20 cellular contexts compared by ENCODE assay signal in genomic region chr9:33246269-33246860, GRCh38. TPM values are rescaled to one million over a fixed set of nuclear protein-coding genes. Genes with fewer than 3 reads are reported as not detected.
A peak's percentile ranks its signal among the peaks of the same experiment; 100 is the strongest.
DNase-seq lines count a peak whose midpoint lies in the region; ATAC-seq and TF ChIP-seq lines count a peak whose summit lies in the region.
"Had no signal": no experiment of that assay in that cellular context is flagged by ENCODE, and none has a peak within 500 bp of the region (broad histone marks: within the 10 kb centered on the region; RNA-seq: fewer than 3 reads in every experiment).

No MANE protein-coding gene starts in this region.

- H2AFZ ChIP-seq in GM23338 = no peak overlapping the region
- no peak overlapping the region for H2AFZ ChIP-seq in PC-3 (ENCODE audit: low read length)

- intact Hi-C loops in PC-3 (cut with micrococcal nuclease) = no loop called here

- CTCF ChIA-PET in PC-3 (lab: Charles Lee) = no interaction called here

- H3K27me3 Mint-ChIP-seq in GM23338 (ENCODE audit: insufficient read depth, low read depth, poor library complexity) = peaks cover 10% of the 10 kb centered on the region
- H3K27me3 Mint-ChIP-seq: IgD-negative memory B cell had no signal

- H3K4me3 ChIP-seq in GM23338 (no peak overlapping the region), PC-3 (ENCODE audit: low read length) (no peak overlapping the region)
- H3K4me3 ChIP-seq: BLaER1 had no signal

- ATAC-seq in GM23338 (no peak), PC-3 (no peak)
- ATAC-seq: HepG2 had no signal

- H3K9me3 Mint-ChIP-seq in GM23338 = no peaks in the 10 kb centered on the region; the same call in 2 of the 3 replicates
- H3K9me3 Mint-ChIP-seq: CD4-positive, alpha-beta memory T cell; IgD-negative memory B cell had no signal

- H3K4me1 ChIP-seq in GM23338 (ENCODE audit: insufficient read depth) = no peaks in the 10 kb centered on the region
- no peaks in the 10 kb centered on the region for H3K4me1 ChIP-seq in PC-3 (ENCODE audit: insufficient read depth, low read length)

- H3K4me2 ChIP-seq in GM23338 (no peak overlapping the region), PC-3 (ENCODE audit: low read length) (no peak overlapping the region)
- H3K4me2 ChIP-seq: BLaER1 had no signal

- no peaks in the 10 kb centered on the region for H3F3A ChIP-seq in GM23338 (replicated peaks; ENCODE audit: low read depth)
- H3F3A ChIP-seq in PC-3 (ENCODE audit: low read length, unreplicated experiment) = no peaks in the 10 kb centered on the region

- no peaks in the 10 kb centered on the region for H3K9me3 ChIP-seq in PC-3 (ENCODE audit: low read length)
- H3K9me3 ChIP-seq: BLaER1 had no signal

- no peak for TF ChIP-seq CTCF in GM23338 (conservative IDR thresholded peaks at IDR 0.05; ENCODE audit: low read depth in 2 of 2)
- TF ChIP-seq CTCF in PC-3 (conservative IDR thresholded peaks at IDR 0.05; ENCODE audit: low read depth, low read length) = no peak

- POLR2A ChIA-PET in PC-3 (lab: Charles Lee; ENCODE audit: unreplicated experiment) = no interaction called here

- no peaks in the 10 kb centered on the region for H3K9me2 ChIP-seq in GM23338 (ENCODE audit: insufficient read depth)
- no peaks in the 10 kb centered on the region for H3K9me2 ChIP-seq in PC-3 (replicated peaks; ENCODE audit: low read length)

- H3K36me3 ChIP-seq in GM23338 (ENCODE audit: insufficient read depth) (no peaks in the 10 kb centered on the region), PC-3 (ENCODE audit: low read depth, low read length) (no peaks in the 10 kb centered on the region)

- H3K27ac ChIP-seq in GM23338 (ENCODE audit: low read depth) (no peak overlapping the region), PC-3 (ENCODE audit: low read length) (no peak overlapping the region)
- H3K27ac ChIP-seq: BLaER1 had no signal

- H3K36me3 Mint-ChIP-seq in GM23338 (ENCODE audit: low read depth) = no peaks in the 10 kb centered on the region; the same call in 2 of the 3 replicates

- H3K4me1 Mint-ChIP-seq in GM23338 = no peaks in the 10 kb centered on the region
- H3K4me1 Mint-ChIP-seq: CD4-positive, alpha-beta memory T cell had no signal

- H3K27ac Mint-ChIP-seq in GM23338 = 0 out of 2 replicates have a peak overlapping the region, but pooled peaks have one; percentile 2
- H3K27ac Mint-ChIP-seq: CD4-positive, alpha-beta memory T cell had no signal

- H4K20me1 ChIP-seq in GM23338 (replicated peaks; ENCODE audit: insufficient read depth) (no peaks in the 10 kb centered on the region), PC-3 (ENCODE audit: low read length) (no peaks in the 10 kb centered on the region)
- H4K20me1 ChIP-seq: BLaER1 had no signal

- DNase-seq in activated CD8-positive, alpha-beta memory T cell treated with anti-CD3 and anti-CD28 coated beads, Interleukin-2, amount 50 U/mL, for 48 hours = peak; percentile 39
- no peak for DNase-seq in activated CD8-positive, alpha-beta memory T cell treated with anti-CD3 and anti-CD28 coated beads, Interleukin-2, amount 50 U/mL, for 4 hours
- DNase-seq in GM23338 (ENCODE audit: low spot score) (no peak), mesenteric fat pad (ENCODE audit: low spot score) (peak; percentile 64), ecto neural progenitor cell (ENCODE audit: low spot score) (no peak), PC-3 (no peak), activated gamma-delta T cell treated with Interleukin-2 at 50 U/mL for 16 hours (no peak)
- DNase-seq: 8988T; CD4-positive, alpha-beta memory T cell; DMS79; GDM1; GOT3; H7 had no signal

- no peak overlapping the region for H3K4me3 Mint-ChIP-seq in GM23338
- H3K4me3 Mint-ChIP-seq: CD14-positive monocyte; CD4-positive, alpha-beta memory T cell; IgD-negative memory B cell had no signal

- BruUV-seq in PC-3 (replicated peaks; lab: Mats Ljungman, UMichigan) = no TSS peak

- H3K79me2 ChIP-seq in GM23338 (replicated peaks; ENCODE audit: insufficient read depth) (no peaks in the 10 kb centered on the region), PC-3 (ENCODE audit: low read length) (no peaks in the 10 kb centered on the region)

- H3K9ac ChIP-seq in PC-3 (ENCODE audit: low read length) = no peak overlapping the region
- H3K9ac ChIP-seq: BLaER1 had no signal

- H3K27me3 ChIP-seq in GM23338 (ENCODE audit: insufficient read depth) (no peaks in the 10 kb centered on the region), PC-3 (ENCODE audit: low read length) (no peaks in the 10 kb centered on the region)
- H3K27me3 ChIP-seq: BLaER1 had no signal

TF ChIP-seq in GM23338, 12 proteins besides CTCF, POLR2A, EP300 and RAD21 (continues in another document):
- no peak for TF ChIP-seq JUNB (IDR thresholded peaks at IDR 0.05; ENCODE audit: unreplicated experiment)
- TF ChIP-seq ZNF114 (CRISPR knock-in tag; IDR thresholded peaks at IDR 0.05) = no peak
- TF ChIP-seq CREB1 (CRISPR knock-in tag; IDR thresholded peaks at IDR 0.05; ENCODE audit: low read depth) = no peak
- TF ChIP-seq REST (IDR thresholded peaks at IDR 0.05; ENCODE audit: unreplicated experiment) = no peak

RNA-seq across cellular contexts. Expression of gene SPINK4, which starts 6.4 kb away (rescaled TPM):
- total RNA-seq in GM23338 (2014; rRNA removed; shearing (Covaris generic)) = not detected in 2 replicates
- not detected in 2 replicates for polyA plus RNA-seq in GM23338 (2016; fragmentation: Nextera tagmentation; extraction: Ambion mirVana)
- total RNA-seq in mesenteric fat pad (not detected), PC-3 (2014; rRNA removed) (not detected in 2 replicates)
- total RNA-seq: A673; CD4-positive, alpha-beta memory T cell; Daoy; H7 had no signal
- polyA plus RNA-seq: AG04450; CD14-positive monocyte; CD4-positive, alpha-beta memory T cell; IgD-negative memory B cell had no signal

RNA-seq across cellular contexts. Expression of gene BAG1, which starts 18.1 kb away (rescaled TPM):
- 44.0 and 55.4 TPM in 2 replicates for total RNA-seq in GM23338 (2014; rRNA removed; shearing (Covaris generic))
- polyA plus RNA-seq in GM23338 (2016; fragmentation: Nextera tagmentation; extraction: Ambion mirVana) = 39.2 and 44.7 TPM in 2 replicates
- total RNA-seq in mesenteric fat pad (131 TPM), PC-3 (2014; rRNA removed) (103 and 132 TPM in 2 replicates)

RNA-seq across cellular contexts. Expression of gene CHMP5, which starts 18.5 kb away (rescaled TPM):
- 30.9 and 33.4 TPM in 2 replicates for total RNA-seq in GM23338 (2014; rRNA removed; shearing (Covaris generic))
- 68.5 and 77.8 TPM in 2 replicates for polyA plus RNA-seq in GM23338 (2016; fragmentation: Nextera tagmentation; extraction: Ambion mirVana)
- total RNA-seq in mesenteric fat pad (52.0 TPM), PC-3 (2014; rRNA removed) (64.2 and 65.0 TPM in 2 replicates)

RNA-seq across cellular contexts. Expression of gene NFX1, which starts 44.0 kb away (rescaled TPM):
- total RNA-seq in GM23338 (2014; rRNA removed; shearing (Covaris generic)) = 26.1 and 29.7 TPM in 2 replicates
- 11.9 and 13.9 TPM in 2 replicates for polyA plus RNA-seq in GM23338 (2016; fragmentation: Nextera tagmentation; extraction: Ambion mirVana)
- total RNA-seq in mesenteric fat pad (39.1 TPM), PC-3 (2014; rRNA removed) (12.5 and 15.4 TPM in 2 replicates)

Comparison
In these comparisons a context has a peak if more than half of its experiments do, and no peak if none do; other contexts are left out.
1. DNase-seq: peak in activated CD8-positive, alpha-beta memory T cell treated with anti-CD3 and anti-CD28 coated beads, Interleukin-2, amount 50 U/mL, for 48 hours (single experiment) and mesenteric fat pad (single experiment); none in activated CD8-positive, alpha-beta memory T cell treated with anti-CD3 and anti-CD28 coated beads, Interleukin-2, amount 50 U/mL, for 4 hours (single experiment), GM23338 (single experiment), ecto neural progenitor cell (single experiment), PC-3 (single experiment) and activated gamma-delta T cell treated with Interleukin-2 at 50 U/mL for 16 hours (single experiment).